ENCODE assay signal across 13 cellular contexts in the genomic region with DNA sequence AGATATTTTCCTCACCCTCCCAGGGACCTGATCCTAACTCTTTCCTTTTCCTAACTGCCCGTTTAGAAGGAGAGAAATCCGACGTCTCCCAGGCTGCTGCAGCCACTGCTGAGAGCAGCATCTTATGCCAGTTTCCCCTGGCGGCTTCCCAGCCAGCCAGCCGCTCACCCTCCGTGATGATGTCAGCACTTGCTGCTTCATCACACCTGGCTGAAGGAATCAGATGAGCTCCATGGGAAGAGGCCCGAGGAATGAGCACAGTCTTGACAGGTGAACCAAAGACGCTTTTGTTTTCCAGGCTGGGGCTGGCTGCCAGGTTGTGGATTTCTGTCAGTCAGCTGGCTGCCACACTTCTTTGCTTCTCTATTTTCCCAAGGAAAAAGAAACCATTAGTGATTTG.
A peak's percentile ranks its signal among the peaks of the same experiment; 100 is the strongest.
DNase-seq lines count a peak whose midpoint lies in the region; ATAC-seq and TF ChIP-seq lines count a peak whose summit lies in the region.
"Had no signal": no experiment of that assay in that cellular context is flagged by ENCODE, and none has a peak within 500 bp of the region (broad histone marks: within the 10 kb centered on the region; RNA-seq: fewer than 3 reads in every experiment).

No MANE protein-coding gene starts in this region.

- DNase-seq in Daoy (ENCODE audit: low read depth) (peak; percentile 13), NCI-H1105 treated with DMSO at 0.1 percent for 48 hours (lab: John Stamatoyannopoulos, UW) (peak; percentile 65), dorsolateral prefrontal cortex (peak in 7 of 10 donors; percentile 27 to 68 (median 47)), osteoblast (ENCODE audit: insufficient read length, low spot score, missing footprints) (peak; percentile 1), NCI-H128 (lab: John Stamatoyannopoulos, UW; ENCODE audit: unreplicated experiment) (no peak), NCI-H1694 treated with DMSO at 0.1 percent for 48 hours (lab: John Stamatoyannopoulos, UW) (no peak), KBM-7 (no peak)
- DNase-seq: activated T-cell treated with anti-CD3 and anti-CD28 coated beads, Interleukin-2, amount 50 U/mL, for 48 hours; CD4-positive, CD25-positive, alpha-beta regulatory T cell; stimulated activated naive CD4-positive, alpha-beta T cell had no signal

- no peak for ATAC-seq in GM21825 (IDR thresholded peaks at IDR 0.05; ENCODE audit: unreplicated experiment)
- ATAC-seq: activated CD4-positive, CD25-positive, alpha-beta regulatory T cell treated with anti-CD3 and anti-CD28 coated beads, Interleukin-2, amount 50 U/mL, for 24 hours had no signal

- H3K27ac ChIP-seq in dorsolateral prefrontal cortex (no peak overlapping the region), osteoblast (ENCODE audit: low read depth, low read length) (no peak overlapping the region)
- H3K27ac ChIP-seq: SK-N-MC had no signal

- TF ChIP-seq CTCF in dorsolateral prefrontal cortex (IDR thresholded peaks at IDR 0.05 in 54 of 56, conservative IDR thresholded peaks at IDR 0.05 in 2 of 56; ENCODE audit: low read depth in 1 of 56, partially characterized antibody in 56 of 56) (no peak), osteoblast (IDR thresholded peaks at IDR 0.05; ENCODE audit: extremely low read depth, low read depth, low read length) (no peak)

- H3K4me1 ChIP-seq in osteoblast (ENCODE audit: insufficient read depth, low read length) = no peaks in the 10 kb centered on the region

- H3K27me3 ChIP-seq in dorsolateral prefrontal cortex = peaks cover 0 to 17% (median 0%) of the 10 kb centered on the region in 45 donors
- peaks cover 33% of the 10 kb centered on the region for H3K27me3 ChIP-seq in osteoblast (ENCODE audit: insufficient read depth, low read length)

- no peaks in the 10 kb centered on the region for H4K20me1 ChIP-seq in osteoblast (ENCODE audit: insufficient read depth, low read length)

- H3K4me3 ChIP-seq in dorsolateral prefrontal cortex (peak overlapping the region in 45 of 59 donors; percentile 5 to 52 (median 30)), osteoblast (ENCODE audit: insufficient read depth, low read length) (no peak overlapping the region)
- H3K4me3 ChIP-seq: SK-N-MC had no signal

- no peaks in the 10 kb centered on the region for H3K36me3 ChIP-seq in osteoblast (ENCODE audit: insufficient read depth, low read length)

- in situ Hi-C loops in KBM-7 (cut with MboI; ENCODE audit: low pct_unique_long_range_greater_than_20kb, low sequenced_read_pairs) = no loop called here

- no peaks in the 10 kb centered on the region for H3K79me2 ChIP-seq in osteoblast (ENCODE audit: insufficient read depth, low read length)

- H2AFZ ChIP-seq in osteoblast (ENCODE audit: low read length) = no peak overlapping the region

- H3K9me3 ChIP-seq in osteoblast (ENCODE audit: low read depth, low read length) = no peaks in the 10 kb centered on the region

- intact Hi-C loops in dorsolateral prefrontal cortex (cut with DNase I) = no loop called here

- peak overlapping the region; percentile 17 for H3K4me2 ChIP-seq in osteoblast (ENCODE audit: insufficient read depth, low read length)

Comparison
In these comparisons a context has a peak if more than half of its experiments do, and no peak if none do; other contexts are left out.
1. DNase-seq: peak in Daoy (single experiment), NCI-H1105 treated with DMSO at 0.1 percent for 48 hours (single experiment), dorsolateral prefrontal cortex (7 of 10) and osteoblast (single experiment); none in NCI-H128 (single experiment), NCI-H1694 treated with DMSO at 0.1 percent for 48 hours (single experiment) and KBM-7 (single experiment).